In the genomic region with DNA sequence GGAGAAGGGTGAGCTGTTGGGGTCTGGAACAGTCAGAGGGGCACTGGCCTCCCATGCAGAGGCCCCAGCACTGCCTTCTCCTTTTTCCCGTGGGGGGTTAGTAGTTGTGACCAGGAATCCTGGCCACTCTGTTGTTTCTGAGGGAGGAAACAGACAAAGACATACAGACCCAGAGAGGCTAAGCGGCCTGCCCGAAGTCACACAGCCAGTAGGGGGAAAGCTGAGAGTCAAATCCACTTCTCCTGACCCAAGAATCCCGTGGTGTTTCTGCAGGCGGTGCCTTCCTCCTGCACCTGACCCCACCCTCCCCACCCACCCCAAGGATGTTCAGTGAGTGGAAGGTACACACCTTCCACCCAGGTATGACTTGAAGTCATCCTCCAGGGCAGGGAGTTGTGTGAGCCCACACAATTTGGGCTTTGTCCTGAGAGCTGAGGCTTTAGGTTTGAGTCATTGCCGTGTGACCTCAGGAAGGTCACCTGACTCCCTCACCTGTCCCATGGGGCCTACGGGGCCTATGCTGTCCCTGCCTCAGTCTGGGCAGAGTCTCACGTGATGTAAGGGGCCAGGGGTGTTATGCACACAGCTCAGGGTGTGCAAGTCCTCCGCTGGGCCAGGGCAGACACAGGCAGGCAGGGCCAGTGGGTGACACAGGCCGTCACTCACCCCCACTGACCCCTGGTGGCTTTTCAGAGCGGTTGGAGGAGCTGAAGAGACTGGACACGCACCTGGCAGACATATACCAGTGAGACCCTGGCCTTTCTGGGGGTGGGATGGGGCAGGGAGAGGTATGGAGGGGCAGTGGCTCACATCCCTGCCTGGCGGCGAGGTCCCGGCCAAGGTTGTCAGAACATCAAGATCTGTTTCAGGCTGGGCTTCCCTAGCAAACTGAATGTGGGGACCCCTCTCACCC, we compare ENCODE assay signal across 1 cellular context.
TF ChIP-seq lines count a peak whose summit lies in the region.

No MANE protein-coding gene starts in this region.

TF ChIP-seq in HepG2, 621 proteins besides CTCF, POLR2A, EP300 and RAD21 (continued from another document):
- TF ChIP-seq ZMYM2 (CRISPR knock-in tag; IDR thresholded peaks at IDR 0.05) (no peak), FOXA1 (IDR thresholded peaks at IDR 0.05) (no peak), FOXA1 (CRISPR knock-in tag; IDR thresholded peaks at IDR 0.05) (peak; percentile 87), SIN3B (IDR thresholded peaks at IDR 0.05; ENCODE audit: low read length) (no peak), ELF3 (CRISPR knock-in tag; IDR thresholded peaks at IDR 0.05) (no peak), HES4 (CRISPR knock-in tag; IDR thresholded peaks at IDR 0.05; ENCODE audit: borderline replicate concordance) (no peak), KLF13 (CRISPR knock-in tag; IDR thresholded peaks at IDR 0.05) (no peak), AGO2 (optimal IDR thresholded peaks at IDR 0.05; ENCODE audit: low read depth, low read length) (no peak), ZNF160 (CRISPR knock-in tag; IDR thresholded peaks at IDR 0.05) (no peak), KMT2A (CRISPR knock-in tag; IDR thresholded peaks at IDR 0.05) (no peak), ZNF7 (CRISPR knock-in tag; IDR thresholded peaks at IDR 0.05) (no peak), MIXL1 (CRISPR knock-in tag; IDR thresholded peaks at IDR 0.05) (no peak), STAG1 (CRISPR knock-in tag; IDR thresholded peaks at IDR 0.05) (peak; percentile 50), SP5 (CRISPR knock-in tag; IDR thresholded peaks at IDR 0.05; ENCODE audit: borderline replicate concordance, low read depth) (no peak), ZNF563 (CRISPR knock-in tag; IDR thresholded peaks at IDR 0.05) (no peak), NFYC (CRISPR knock-in tag; IDR thresholded peaks at IDR 0.05) (no peak), SRSF4 (IDR thresholded peaks at IDR 0.05; ENCODE audit: low read depth, low read length, poor library complexity, severe bottlenecking) (no peak), SALL1 (CRISPR knock-in tag; IDR thresholded peaks at IDR 0.05) (peak; percentile 49; the same call in 1 of the 2 replicates), MED8 (CRISPR knock-in tag; IDR thresholded peaks at IDR 0.05; ENCODE audit: insufficient replicate concordance) (no peak)
- TF ChIP-seq, protein P1, sequence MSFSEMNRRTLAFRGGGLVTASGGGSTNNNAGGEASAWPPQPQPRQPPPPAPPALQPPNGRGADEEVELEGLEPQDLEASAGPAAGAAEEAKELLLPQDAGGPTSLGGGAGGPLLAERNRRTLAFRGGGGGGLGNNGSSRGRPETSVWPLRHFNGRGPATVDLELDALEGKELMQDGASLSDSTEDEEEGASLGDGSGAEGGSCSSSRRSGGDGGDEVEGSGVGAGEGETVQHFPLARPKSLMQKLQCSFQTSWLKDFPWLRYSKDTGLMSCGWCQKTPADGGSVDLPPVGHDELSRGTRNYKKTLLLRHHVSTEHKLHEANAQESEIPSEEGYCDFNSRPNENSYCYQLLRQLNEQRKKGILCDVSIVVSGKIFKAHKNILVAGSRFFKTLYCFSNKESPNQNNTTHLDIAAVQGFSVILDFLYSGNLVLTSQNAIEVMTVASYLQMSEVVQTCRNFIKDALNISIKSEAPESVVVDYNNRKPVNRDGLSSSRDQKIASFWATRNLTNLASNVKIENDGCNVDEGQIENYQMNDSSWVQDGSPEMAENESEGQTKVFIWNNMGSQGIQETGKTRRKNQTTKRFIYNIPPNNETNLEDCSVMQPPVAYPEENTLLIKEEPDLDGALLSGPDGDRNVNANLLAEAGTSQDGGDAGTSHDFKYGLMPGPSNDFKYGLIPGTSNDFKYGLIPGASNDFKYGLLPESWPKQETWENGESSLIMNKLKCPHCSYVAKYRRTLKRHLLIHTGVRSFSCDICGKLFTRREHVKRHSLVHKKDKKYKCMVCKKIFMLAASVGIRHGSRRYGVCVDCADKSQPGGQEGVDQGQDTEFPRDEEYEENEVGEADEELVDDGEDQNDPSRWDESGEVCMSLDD (CRISPR knock-in tag; IDR thresholded peaks at IDR 0.05; ENCODE audit: borderline replicate concordance), result no peak
- TF ChIP-seq, protein P2, sequence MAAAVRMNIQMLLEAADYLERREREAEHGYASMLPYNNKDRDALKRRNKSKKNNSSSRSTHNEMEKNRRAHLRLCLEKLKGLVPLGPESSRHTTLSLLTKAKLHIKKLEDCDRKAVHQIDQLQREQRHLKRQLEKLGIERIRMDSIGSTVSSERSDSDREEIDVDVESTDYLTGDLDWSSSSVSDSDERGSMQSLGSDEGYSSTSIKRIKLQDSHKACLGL (CRISPR knock-in tag; IDR thresholded peaks at IDR 0.05), result no peak
- TF ChIP-seq, protein P3, sequence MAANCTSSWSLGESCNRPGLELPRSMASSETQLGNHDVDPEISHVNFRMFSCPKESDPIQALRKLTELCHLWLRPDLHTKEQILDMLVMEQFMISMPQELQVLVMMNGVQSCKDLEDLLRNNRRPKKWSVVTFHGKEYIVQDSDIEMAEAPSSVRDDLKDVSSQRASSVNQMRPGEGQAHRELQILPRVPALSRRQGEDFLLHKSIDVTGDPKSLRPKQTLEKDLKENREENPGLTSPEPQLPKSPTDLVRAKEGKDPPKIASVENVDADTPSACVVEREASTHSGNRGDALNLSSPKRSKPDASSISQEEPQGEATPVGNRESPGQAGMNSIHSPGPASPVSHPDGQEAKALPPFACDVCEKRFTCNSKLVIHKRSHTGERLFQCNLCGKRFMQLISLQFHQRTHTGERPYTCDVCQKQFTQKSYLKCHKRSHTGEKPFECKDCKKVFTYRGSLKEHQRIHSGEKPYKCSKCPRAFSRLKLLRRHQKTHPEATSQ (CRISPR knock-in tag; IDR thresholded peaks at IDR 0.05; ENCODE audit: borderline replicate concordance), result no peak
- TF ChIP-seq, protein P4, sequence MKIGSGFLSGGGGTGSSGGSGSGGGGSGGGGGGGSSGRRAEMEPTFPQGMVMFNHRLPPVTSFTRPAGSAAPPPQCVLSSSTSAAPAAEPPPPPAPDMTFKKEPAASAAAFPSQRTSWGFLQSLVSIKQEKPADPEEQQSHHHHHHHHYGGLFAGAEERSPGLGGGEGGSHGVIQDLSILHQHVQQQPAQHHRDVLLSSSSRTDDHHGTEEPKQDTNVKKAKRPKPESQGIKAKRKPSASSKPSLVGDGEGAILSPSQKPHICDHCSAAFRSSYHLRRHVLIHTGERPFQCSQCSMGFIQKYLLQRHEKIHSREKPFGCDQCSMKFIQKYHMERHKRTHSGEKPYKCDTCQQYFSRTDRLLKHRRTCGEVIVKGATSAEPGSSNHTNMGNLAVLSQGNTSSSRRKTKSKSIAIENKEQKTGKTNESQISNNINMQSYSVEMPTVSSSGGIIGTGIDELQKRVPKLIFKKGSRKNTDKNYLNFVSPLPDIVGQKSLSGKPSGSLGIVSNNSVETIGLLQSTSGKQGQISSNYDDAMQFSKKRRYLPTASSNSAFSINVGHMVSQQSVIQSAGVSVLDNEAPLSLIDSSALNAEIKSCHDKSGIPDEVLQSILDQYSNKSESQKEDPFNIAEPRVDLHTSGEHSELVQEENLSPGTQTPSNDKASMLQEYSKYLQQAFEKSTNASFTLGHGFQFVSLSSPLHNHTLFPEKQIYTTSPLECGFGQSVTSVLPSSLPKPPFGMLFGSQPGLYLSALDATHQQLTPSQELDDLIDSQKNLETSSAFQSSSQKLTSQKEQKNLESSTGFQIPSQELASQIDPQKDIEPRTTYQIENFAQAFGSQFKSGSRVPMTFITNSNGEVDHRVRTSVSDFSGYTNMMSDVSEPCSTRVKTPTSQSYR (CRISPR knock-in tag; IDR thresholded peaks at IDR 0.05; ENCODE audit: borderline replicate concordance), result 0 out of 2 replicates have a peak, but pooled peaks have one; percentile 17
- TF ChIP-seq, protein P5, sequence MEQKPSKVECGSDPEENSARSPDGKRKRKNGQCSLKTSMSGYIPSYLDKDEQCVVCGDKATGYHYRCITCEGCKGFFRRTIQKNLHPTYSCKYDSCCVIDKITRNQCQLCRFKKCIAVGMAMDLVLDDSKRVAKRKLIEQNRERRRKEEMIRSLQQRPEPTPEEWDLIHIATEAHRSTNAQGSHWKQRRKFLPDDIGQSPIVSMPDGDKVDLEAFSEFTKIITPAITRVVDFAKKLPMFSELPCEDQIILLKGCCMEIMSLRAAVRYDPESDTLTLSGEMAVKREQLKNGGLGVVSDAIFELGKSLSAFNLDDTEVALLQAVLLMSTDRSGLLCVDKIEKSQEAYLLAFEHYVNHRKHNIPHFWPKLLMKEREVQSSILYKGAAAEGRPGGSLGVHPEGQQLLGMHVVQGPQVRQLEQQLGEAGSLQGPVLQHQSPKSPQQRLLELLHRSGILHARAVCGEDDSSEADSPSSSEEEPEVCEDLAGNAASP (CRISPR knock-in tag; IDR thresholded peaks at IDR 0.05; ENCODE audit: borderline replicate concordance), result peak; percentile 63; the same call in 1 of the 2 replicates
- TF ChIP-seq, protein P6, sequence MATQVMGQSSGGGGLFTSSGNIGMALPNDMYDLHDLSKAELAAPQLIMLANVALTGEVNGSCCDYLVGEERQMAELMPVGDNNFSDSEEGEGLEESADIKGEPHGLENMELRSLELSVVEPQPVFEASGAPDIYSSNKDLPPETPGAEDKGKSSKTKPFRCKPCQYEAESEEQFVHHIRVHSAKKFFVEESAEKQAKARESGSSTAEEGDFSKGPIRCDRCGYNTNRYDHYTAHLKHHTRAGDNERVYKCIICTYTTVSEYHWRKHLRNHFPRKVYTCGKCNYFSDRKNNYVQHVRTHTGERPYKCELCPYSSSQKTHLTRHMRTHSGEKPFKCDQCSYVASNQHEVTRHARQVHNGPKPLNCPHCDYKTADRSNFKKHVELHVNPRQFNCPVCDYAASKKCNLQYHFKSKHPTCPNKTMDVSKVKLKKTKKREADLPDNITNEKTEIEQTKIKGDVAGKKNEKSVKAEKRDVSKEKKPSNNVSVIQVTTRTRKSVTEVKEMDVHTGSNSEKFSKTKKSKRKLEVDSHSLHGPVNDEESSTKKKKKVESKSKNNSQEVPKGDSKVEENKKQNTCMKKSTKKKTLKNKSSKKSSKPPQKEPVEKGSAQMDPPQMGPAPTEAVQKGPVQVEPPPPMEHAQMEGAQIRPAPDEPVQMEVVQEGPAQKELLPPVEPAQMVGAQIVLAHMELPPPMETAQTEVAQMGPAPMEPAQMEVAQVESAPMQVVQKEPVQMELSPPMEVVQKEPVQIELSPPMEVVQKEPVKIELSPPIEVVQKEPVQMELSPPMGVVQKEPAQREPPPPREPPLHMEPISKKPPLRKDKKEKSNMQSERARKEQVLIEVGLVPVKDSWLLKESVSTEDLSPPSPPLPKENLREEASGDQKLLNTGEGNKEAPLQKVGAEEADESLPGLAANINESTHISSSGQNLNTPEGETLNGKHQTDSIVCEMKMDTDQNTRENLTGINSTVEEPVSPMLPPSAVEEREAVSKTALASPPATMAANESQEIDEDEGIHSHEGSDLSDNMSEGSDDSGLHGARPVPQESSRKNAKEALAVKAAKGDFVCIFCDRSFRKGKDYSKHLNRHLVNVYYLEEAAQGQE (IDR thresholded peaks at IDR 0.05; ENCODE audit: borderline replicate concordance in 1 of 2, low read depth in 1 of 2, low read length in 2 of 2), result no peak
- TF ChIP-seq, protein P7, sequence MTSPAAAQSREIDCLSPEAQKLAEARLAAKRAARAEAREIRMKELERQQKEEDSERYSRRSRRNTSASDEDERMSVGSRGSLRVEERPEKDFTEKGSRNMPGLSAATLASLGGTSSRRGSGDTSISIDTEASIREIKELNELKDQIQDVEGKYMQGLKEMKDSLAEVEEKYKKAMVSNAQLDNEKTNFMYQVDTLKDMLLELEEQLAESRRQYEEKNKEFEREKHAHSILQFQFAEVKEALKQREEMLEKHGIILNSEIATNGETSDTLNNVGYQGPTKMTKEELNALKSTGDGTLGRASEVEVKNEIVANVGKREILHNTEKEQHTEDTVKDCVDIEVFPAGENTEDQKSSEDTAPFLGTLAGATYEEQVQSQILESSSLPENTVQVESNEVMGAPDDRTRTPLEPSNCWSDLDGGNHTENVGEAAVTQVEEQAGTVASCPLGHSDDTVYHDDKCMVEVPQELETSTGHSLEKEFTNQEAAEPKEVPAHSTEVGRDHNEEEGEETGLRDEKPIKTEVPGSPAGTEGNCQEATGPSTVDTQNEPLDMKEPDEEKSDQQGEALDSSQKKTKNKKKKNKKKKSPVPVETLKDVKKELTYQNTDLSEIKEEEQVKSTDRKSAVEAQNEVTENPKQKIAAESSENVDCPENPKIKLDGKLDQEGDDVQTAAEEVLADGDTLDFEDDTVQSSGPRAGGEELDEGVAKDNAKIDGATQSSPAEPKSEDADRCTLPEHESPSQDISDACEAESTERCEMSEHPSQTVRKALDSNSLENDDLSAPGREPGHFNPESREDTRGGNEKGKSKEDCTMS (CRISPR knock-in tag; conservative IDR thresholded peaks at IDR 0.05), result no peak
